11 cellular contexts compared by ENCODE assay signal in genomic region chr17:5793899-5794298, GRCh38.
DNase-seq lines count a peak whose midpoint lies in the region; ATAC-seq and TF ChIP-seq lines count a peak whose summit lies in the region.
"Had no signal": no experiment of that assay in that cellular context is flagged by ENCODE, and none has a peak within 500 bp of the region (broad histone marks: within the 10 kb centered on the region; RNA-seq: fewer than 3 reads in every experiment).

No MANE protein-coding gene starts in this region.

- H3K9me3 ChIP-seq in PC-3 (ENCODE audit: low read length) (0 out of 2 replicates have a peak, but pooled peaks cover 4% of the 10 kb centered on the region), gastrocnemius medialis (no peaks in the 10 kb centered on the region)
- H3K9me3 ChIP-seq: right lobe of liver, thyroid gland had no signal

- TF ChIP-seq CTCF in PC-3 (conservative IDR thresholded peaks at IDR 0.05; ENCODE audit: low read depth, low read length) (peak; percentile 43), gastrocnemius medialis (IDR thresholded peaks at IDR 0.05 in 4 of 5, conservative IDR thresholded peaks at IDR 0.05 in 1 of 5) (peak in 4 of 5 experiments; percentile 9 to 42 (median 18))

- H3K27ac Mint-ChIP-seq in activated naive CD4-positive, alpha-beta T cell treated with anti-CD3 and anti-CD28 coated beads for 36 hours = no peak overlapping the region
- H3K27ac Mint-ChIP-seq: dendritic cell treated with granulocyte-macrophage colony-stimulating factor and Interleukin-4, amounts not matched to agents 40 ng/mL and 50 ng/mL, for 4 days had no signal

- H3F3A ChIP-seq in PC-3 (ENCODE audit: low read length, unreplicated experiment) = no peaks in the 10 kb centered on the region

- POLR2A ChIA-PET in PC-3 (lab: Charles Lee; ENCODE audit: unreplicated experiment) = interaction anchor here (0.8 kb wide), 1 partner anchor 13 kb away, joined by 3 read pairs; no protein-coding TSS in a partner anchor

- no peaks in the 10 kb centered on the region for H3K4me1 Mint-ChIP-seq in activated naive CD4-positive, alpha-beta T cell treated with anti-CD3 and anti-CD28 coated beads for 36 hours (ENCODE audit: low read depth)

- H3K27me3 Mint-ChIP-seq in activated naive CD4-positive, alpha-beta T cell treated with anti-CD3 and anti-CD28 coated beads for 36 hours (ENCODE audit: low read depth) = peaks cover 29% of the 10 kb centered on the region

- H3K9me3 Mint-ChIP-seq in activated naive CD4-positive, alpha-beta T cell treated with anti-CD3 and anti-CD28 coated beads for 36 hours = peaks cover 6% of the 10 kb centered on the region

- H3K4me3 ChIP-seq in PC-3 (ENCODE audit: low read length) (no peak overlapping the region), gastrocnemius medialis (no peak overlapping the region)
- H3K4me3 ChIP-seq: right lobe of liver, thyroid gland had no signal

- CTCF ChIA-PET in activated naive CD4-positive, alpha-beta T cell treated with anti-CD3 and anti-CD28 coated beads for 36 hours (lab: Charles Lee) = no interaction called here
- CTCF ChIA-PET in PC-3 (lab: Charles Lee) = no interaction called here

- no peaks in the 10 kb centered on the region for H4K20me1 ChIP-seq in PC-3 (ENCODE audit: low read length)

- H3K9ac ChIP-seq in PC-3 (ENCODE audit: low read length) = no peak overlapping the region

- H3K4me2 ChIP-seq in PC-3 (ENCODE audit: low read length) = no peak overlapping the region

- H3K36me3 ChIP-seq in PC-3 (ENCODE audit: low read depth, low read length) (no peaks in the 10 kb centered on the region), gastrocnemius medialis (no peaks in the 10 kb centered on the region)
- H3K36me3 ChIP-seq: right lobe of liver, thyroid gland had no signal

- H3K4me1 ChIP-seq in PC-3 (ENCODE audit: insufficient read depth, low read length) = peaks cover 3% of the 10 kb centered on the region
- H3K4me1 ChIP-seq in gastrocnemius medialis = no peaks in the 10 kb centered on the region
- H3K4me1 ChIP-seq: right lobe of liver, thyroid gland had no signal

- intact Hi-C loops in activated naive CD4-positive, alpha-beta T cell treated with anti-CD3 and anti-CD28 coated beads for 36 hours (cut with micrococcal nuclease) = loop anchor here (5.0 kb wide), 1 partner anchor 628 kb away; no protein-coding TSS in a partner anchor
- intact Hi-C loops in PC-3 (cut with micrococcal nuclease) = no loop called here
- intact Hi-C loops in gastrocnemius medialis (cut with DNase I; ENCODE audit: low total_unique reads) = loop anchor here (5.0 kb wide), 1 partner anchor 618 kb away; no protein-coding TSS in a partner anchor

- no peak; the same call in 1 of the 2 replicates for ATAC-seq in PC-3
- no peak for ATAC-seq in gastrocnemius medialis
- ATAC-seq in GM19023 (IDR thresholded peaks at IDR 0.05; ENCODE audit: unreplicated experiment) = no peak
- ATAC-seq in HG03108 (IDR thresholded peaks at IDR 0.05; ENCODE audit: unreplicated experiment) = no peak

- no peaks in the 10 kb centered on the region for H3K79me2 ChIP-seq in PC-3 (ENCODE audit: low read length)

- no peaks in the 10 kb centered on the region for H3K27me3 ChIP-seq in PC-3 (ENCODE audit: low read length)
- peaks cover 0 to 7% (median 0%) of the 10 kb centered on the region in 3 donors for H3K27me3 ChIP-seq in gastrocnemius medialis
- H3K27me3 ChIP-seq: right lobe of liver, thyroid gland had no signal

- H3K36me3 Mint-ChIP-seq in activated naive CD4-positive, alpha-beta T cell treated with anti-CD3 and anti-CD28 coated beads for 36 hours (ENCODE audit: low read depth) = peaks cover 3% of the 10 kb centered on the region

- no peak overlapping the region for H2AFZ ChIP-seq in PC-3 (ENCODE audit: low read length)

- H3K27ac ChIP-seq in PC-3 (ENCODE audit: low read length) (no peak overlapping the region), gastrocnemius medialis (no peak overlapping the region)
- H3K27ac ChIP-seq: right lobe of liver, thyroid gland had no signal

- in situ Hi-C loops in gastrocnemius medialis (cut with MboI; ENCODE audit: low sequenced_read_pairs in 4 of 4) = no loop called here

- no peak overlapping the region for H3K4me3 Mint-ChIP-seq in activated naive CD4-positive, alpha-beta T cell treated with anti-CD3 and anti-CD28 coated beads for 36 hours
- H3K4me3 Mint-ChIP-seq: dendritic cell treated with granulocyte-macrophage colony-stimulating factor and Interleukin-4, amounts not matched to agents 40 ng/mL and 50 ng/mL, for 4 days had no signal

- peak; percentile 15 for DNase-seq in activated naive CD4-positive, alpha-beta T cell treated with anti-CD3 and anti-CD28 coated beads for 36 hours
- DNase-seq in activated naive CD4-positive, alpha-beta T cell (lab: John Stamatoyannopoulos, UW) = no peak
- DNase-seq in PC-3 = peak; percentile 44
- peak; percentile 19 for DNase-seq in fibroblast of peridontal ligament (ENCODE audit: extremely low read depth)
- DNase-seq in gastrocnemius medialis = no peak
- no peak for DNase-seq in GOT3 (lab: John Stamatoyannopoulos, UW)
- DNase-seq: right lobe of liver, thyroid gland had no signal

- BruUV-seq in PC-3 (replicated peaks; lab: Mats Ljungman, UMichigan) = no TSS peak

- H3K9me2 ChIP-seq in PC-3 (replicated peaks; ENCODE audit: low read length) = no peaks in the 10 kb centered on the region

- TF ChIP-seq POLR2A in gastrocnemius medialis (IDR thresholded peaks at IDR 0.05) = no peak

Comparison
In these comparisons a context has a peak if more than half of its experiments do, and no peak if none do; other contexts are left out.
1. DNase-seq: peak in activated naive CD4-positive, alpha-beta T cell treated with anti-CD3 and anti-CD28 coated beads for 36 hours (single experiment), PC-3 (single experiment) and fibroblast of peridontal ligament (single experiment); none in activated naive CD4-positive, alpha-beta T cell (0 of 4), gastrocnemius medialis (0 of 2) and GOT3 (single experiment).